22 cellular contexts compared by ENCODE assay signal in the genomic region with DNA sequence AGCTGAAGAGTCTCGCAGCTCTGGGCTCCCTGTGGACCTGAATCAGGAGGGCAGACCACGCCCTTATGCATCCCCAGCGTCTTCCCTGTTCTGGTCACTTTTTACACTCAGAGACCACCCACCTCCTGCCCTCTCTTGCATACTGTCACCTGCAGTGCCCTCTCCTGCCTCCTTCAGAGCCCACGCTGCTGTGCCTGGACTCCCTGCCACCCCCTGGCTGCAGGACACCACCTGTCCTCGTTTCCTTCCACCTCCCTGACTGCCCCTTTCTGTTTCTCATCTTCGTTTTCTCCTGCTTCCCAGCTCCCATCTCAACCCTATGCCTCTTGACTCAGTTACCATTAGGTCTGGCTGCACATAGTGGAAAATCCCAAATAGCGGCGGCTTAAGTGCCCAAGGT. TPM values are rescaled to one million over a fixed set of nuclear protein-coding genes. Genes with fewer than 3 reads are reported as not detected.
A peak's percentile ranks its signal among the peaks of the same experiment; 100 is the strongest.
DNase-seq lines count a peak whose midpoint lies in the region; ATAC-seq and TF ChIP-seq lines count a peak whose summit lies in the region.
"Had no signal": no experiment of that assay in that cellular context is flagged by ENCODE, and none has a peak within 500 bp of the region (broad histone marks: within the 10 kb centered on the region; RNA-seq: fewer than 3 reads in every experiment).

No MANE protein-coding gene starts in this region.

- H3K79me2 ChIP-seq in HCT116 (ENCODE audit: insufficient read depth, low read length), result no peaks in the 10 kb centered on the region

- BruUV-seq in HCT116 (replicated peaks; lab: Mats Ljungman, UMichigan) (no TSS peak), IMR-90 (replicated peaks; lab: Mats Ljungman, UMichigan) (no TSS peak)

- ATAC-seq in HCT116 (no peak), IMR-90 (ENCODE audit: low read depth) (no peak), GM21367 (IDR thresholded peaks at IDR 0.05; ENCODE audit: unreplicated experiment) (no peak)

- H3K4me2 ChIP-seq in HCT116 (ENCODE audit: low read length) (no peak overlapping the region), IMR-90 (ENCODE audit: low read depth, low read length) (no peak overlapping the region)

- H3K4ac ChIP-seq in IMR-90 (ENCODE audit: low read depth, low read length), result no peak overlapping the region

- CTCF ChIA-PET in HCT116 (lab: Charles Lee) (no interaction called here), IMR-90 (lab: Yijun Ruan, JAX) (interaction anchor here (0.5 to 2.4 kb wide), 2 partner anchors 24 to 341 kb away, joined by 3 to 8 read pairs; no protein-coding TSS in a partner anchor)

- no peaks in the 10 kb centered on the region for H3K9me3 ChIP-seq in HCT116 (ENCODE audit: control insufficient read depth in 1 of 2, insufficient read depth in 1 of 2, low read depth in 1 of 2, low read length in 2 of 2)
- peaks cover 2% of the 10 kb centered on the region; the same call in 1 of the 2 replicates for H3K9me3 ChIP-seq in IMR-90 (ENCODE audit: control insufficient read depth, insufficient read depth, low read length)
- H3K9me3 ChIP-seq in neutrophil, result no peaks in the 10 kb centered on the region
- no peaks in the 10 kb centered on the region for H3K9me3 ChIP-seq in HAP-1
- H3K9me3 ChIP-seq: BE2C had no signal

- peaks cover 46% of the 10 kb centered on the region for H3K4me1 Mint-ChIP-seq in dendritic cell treated with granulocyte-macrophage colony-stimulating factor and Interleukin-4, amounts not matched to agents 40 ng/mL and 50 ng/mL, for 4 days (ENCODE audit: low read depth)
- H3K4me1 Mint-ChIP-seq in glutamatergic neuron (ENCODE audit: low read depth, unreplicated experiment), result peaks cover 15% of the 10 kb centered on the region
- H3K4me1 Mint-ChIP-seq: CD8-positive, alpha-beta memory T cell; IgD-negative memory B cell had no signal

- H2AK5ac ChIP-seq in IMR-90 (ENCODE audit: low read depth, low read length), result no peak overlapping the region

- TF ChIP-seq POLR2A in HCT116 (IDR thresholded peaks at IDR 0.05; ENCODE audit: borderline replicate concordance, extremely low read depth, insufficient read depth, insufficient read length) (no peak), IMR-90 (IDR thresholded peaks at IDR 0.05; ENCODE audit: low read depth, low read length) (no peak)

- no peak overlapping the region for H3K14ac ChIP-seq in IMR-90 (replicated peaks; ENCODE audit: low read depth, low read length)

- no peak overlapping the region for H3K4me3 Mint-ChIP-seq in dendritic cell treated with granulocyte-macrophage colony-stimulating factor and Interleukin-4, amounts not matched to agents 40 ng/mL and 50 ng/mL, for 4 days
- H3K4me3 Mint-ChIP-seq in glutamatergic neuron (ENCODE audit: unreplicated experiment), result no peak overlapping the region
- H3K4me3 Mint-ChIP-seq: CD4-positive, CD25-positive, alpha-beta regulatory T cell; CD8-positive, alpha-beta memory T cell had no signal

- H3K9me3 Mint-ChIP-seq in dendritic cell treated with granulocyte-macrophage colony-stimulating factor and Interleukin-4, amounts not matched to agents 40 ng/mL and 50 ng/mL, for 4 days, result no peaks in the 10 kb centered on the region
- peaks cover 3% of the 10 kb centered on the region for H3K9me3 Mint-ChIP-seq in glutamatergic neuron (ENCODE audit: unreplicated experiment)

- H3K36me3 ChIP-seq in HCT116 (ENCODE audit: control insufficient read depth in 1 of 2, insufficient read depth in 2 of 2, low read length in 2 of 2) (no peaks in the 10 kb centered on the region), IMR-90 (ENCODE audit: control insufficient read depth, insufficient read depth, low read length) (no peaks in the 10 kb centered on the region), neutrophil (no peaks in the 10 kb centered on the region), HAP-1 (replicated peaks) (no peaks in the 10 kb centered on the region)
- H3K36me3 ChIP-seq: BE2C had no signal

- no peak overlapping the region for H4K8ac ChIP-seq in IMR-90 (ENCODE audit: low read depth in 2 of 2, low read length in 2 of 2)

- in situ Hi-C loops in IMR-90 (cut with MboI; ENCODE audit: low sequenced_read_pairs) (loop anchor here (25.0 kb wide), 1 partner anchor 476 kb away; no protein-coding TSS in a partner anchor), HAP-1 (cut with MboI; ENCODE audit: low sequenced_read_pairs) (no loop called here)

- H2AK9ac ChIP-seq in IMR-90 (replicated peaks; ENCODE audit: low read depth, low read length, poor library complexity), result peak overlapping the region; percentile 19

- H2BK120ac ChIP-seq in IMR-90 (ENCODE audit: low read depth, low read length), result no peak overlapping the region

- no peaks in the 10 kb centered on the region for H3K36me3 Mint-ChIP-seq in dendritic cell treated with granulocyte-macrophage colony-stimulating factor and Interleukin-4, amounts not matched to agents 40 ng/mL and 50 ng/mL, for 4 days (ENCODE audit: low read depth)
- H3K36me3 Mint-ChIP-seq in glutamatergic neuron (ENCODE audit: unreplicated experiment), result no peaks in the 10 kb centered on the region
- H3K36me3 Mint-ChIP-seq: CD4-positive, CD25-positive, alpha-beta regulatory T cell; IgD-negative memory B cell had no signal

- H3K79me1 ChIP-seq in IMR-90 (ENCODE audit: low read depth in 1 of 2, low read length in 2 of 2), result no peaks in the 10 kb centered on the region

- POLR2A ChIA-PET in HCT116 (lab: Charles Lee) (no interaction called here), IMR-90 (lab: Charles Lee; ENCODE audit: unreplicated experiment) (no interaction called here)

- H4K5ac ChIP-seq in IMR-90 (ENCODE audit: low read depth, low read length), result no peak overlapping the region

- no peak overlapping the region for H3K23ac ChIP-seq in IMR-90 (ENCODE audit: low read depth, low read length)

- TF ChIP-seq RAD21 in HCT116 (IDR thresholded peaks at IDR 0.05; ENCODE audit: low read depth) (no peak), IMR-90 (IDR thresholded peaks at IDR 0.05; ENCODE audit: low read length) (no peak)

- 72% methylated on average over 5 of the region's 8 CpGs; no CpG with 5 or more reads in 1 of the 2 experiments for WGBS in IMR-90 (ENCODE audit: extremely low coverage in 2 of 2, insufficient read length in 1 of 2), 2 experiments

- no peak for DNase-seq in HCT116 (ENCODE audit: low read depth, low spot score)
- DNase-seq in IMR-90, result no peak
- no peak for DNase-seq in glutamatergic neuron
- DNase-seq in HAP-1 (ENCODE audit: low spot score in 2 of 2), result no peak
- no peak for DNase-seq in NCI-H1417 (lab: John Stamatoyannopoulos, UW)
- DNase-seq: ACHN; BE2C; C1 segment of cervical spinal cord; CD4-positive, CD25-positive, alpha-beta regulatory T cell; CD8-positive, alpha-beta memory T cell; COR-L47; DMS 273 treated with DMSO at 0.1 percent for 48 hours; DMS53; GOT3; HCEC 1CT; Karpas-422; KBM-7 had no signal

- peak; percentile 10 to 21 (median 11); a peak in 1 of 6 replicates for TF ChIP-seq CTCF in HCT116 (IDR thresholded peaks at IDR 0.05 in 2 of 3, conservative IDR thresholded peaks at IDR 0.05 in 1 of 3; ENCODE audit: borderline replicate concordance in 1 of 3, insufficient read depth in 1 of 3, low read depth in 2 of 3, low read length in 2 of 3)
- TF ChIP-seq CTCF in IMR-90 (conservative IDR thresholded peaks at IDR 0.05; ENCODE audit: low read depth, low read length), result no peak
- TF ChIP-seq CTCF in neutrophil (IDR thresholded peaks at IDR 0.05), result no peak
- no peak for TF ChIP-seq CTCF in glutamatergic neuron (IDR thresholded peaks at IDR 0.05; ENCODE audit: partially characterized antibody, unreplicated experiment)

- H2BK5ac ChIP-seq in IMR-90 (ENCODE audit: low read depth, low read length, poor library complexity, severe bottlenecking), result no peak overlapping the region

- dilution Hi-C loops in IMR-90 (cut with HindIII; ENCODE audit: low sequenced_read_pairs, unreplicated experiment), result no loop called here

- no peak overlapping the region for H4K91ac ChIP-seq in IMR-90 (ENCODE audit: insufficient read depth, low read depth, low read length)

- no peak overlapping the region for H2BK20ac ChIP-seq in IMR-90 (ENCODE audit: low read depth, low read length)

- H3K9ac ChIP-seq in HCT116 (ENCODE audit: low read length) (no peak overlapping the region), IMR-90 (ENCODE audit: low read depth, low read length) (no peak overlapping the region)

- no peak overlapping the region for H3K18ac ChIP-seq in IMR-90 (ENCODE audit: low read depth, low read length)

- H3K4me1 ChIP-seq in HCT116 (ENCODE audit: control insufficient read depth in 1 of 2, insufficient read depth in 2 of 2, low read length in 2 of 2) (no peaks in the 10 kb centered on the region), IMR-90 (ENCODE audit: control insufficient read depth, insufficient read depth, low read length) (peaks cover 1% of the 10 kb centered on the region; the same call in 1 of the 2 replicates), neutrophil (ENCODE audit: control insufficient read depth in 1 of 2, insufficient read depth in 1 of 2, low read depth in 1 of 2, low read length in 1 of 2) (peaks cover 51 to 53% of the 10 kb centered on the region in 2 experiments), HAP-1 (no peaks in the 10 kb centered on the region)
- H3K4me1 ChIP-seq: BE2C had no signal

- no peaks in the 10 kb centered on the region for H4K20me1 ChIP-seq in HCT116 (ENCODE audit: insufficient read depth)
- H4K20me1 ChIP-seq in IMR-90 (ENCODE audit: insufficient read depth, low read length), result no peaks in the 10 kb centered on the region

- no peak overlapping the region for H2BK15ac ChIP-seq in IMR-90 (ENCODE audit: low read depth, low read length)

- intact Hi-C loops in HCT116 (cut with micrococcal nuclease), result no loop called here
- intact Hi-C loops in IMR-90 (cut with micrococcal nuclease), result no loop called here
- intact Hi-C loops in dendritic cell treated with granulocyte-macrophage colony-stimulating factor and Interleukin-4, amounts not matched to agents 40 ng/mL and 50 ng/mL, for 4 days (cut with micrococcal nuclease), result no loop called here

- H2AFZ ChIP-seq in HCT116 (ENCODE audit: low read depth, low read length, poor library complexity, severe bottlenecking) (no peak overlapping the region), IMR-90 (replicated peaks; ENCODE audit: low read length, poor library complexity) (no peak overlapping the region)

- RAD21 ChIA-PET in HCT116 (lab: Charles Lee; ENCODE audit: low non-redundant PET in 1 of 2, low total read pairs in 2 of 2, uncharacterized antibody in 2 of 2, unreplicated experiment in 2 of 2), result no interaction called here

- H3K56ac ChIP-seq in IMR-90 (ENCODE audit: extremely low read depth, insufficient read depth, low read length), result no peak overlapping the region

- peak overlapping the region; percentile 21 for H3K27ac Mint-ChIP-seq in dendritic cell treated with granulocyte-macrophage colony-stimulating factor and Interleukin-4, amounts not matched to agents 40 ng/mL and 50 ng/mL, for 4 days
- no peak overlapping the region for H3K27ac Mint-ChIP-seq in glutamatergic neuron (ENCODE audit: unreplicated experiment)
- H3K27ac Mint-ChIP-seq: CD4-positive, CD25-positive, alpha-beta regulatory T cell; CD8-positive, alpha-beta memory T cell; IgD-negative memory B cell had no signal

- H3K4me3 ChIP-seq in HCT116 (replicated peaks in 1 of 2; ENCODE audit: low read depth in 1 of 2, low read length in 2 of 2), result no peak overlapping the region
- no peak overlapping the region for H3K4me3 ChIP-seq in IMR-90 (ENCODE audit: insufficient read depth, low read depth, low read length)
- H3K4me3 ChIP-seq in neutrophil (ENCODE audit: low read depth in 1 of 2, low read length in 1 of 2), result no peak overlapping the region
- H3K4me3 ChIP-seq in HAP-1, result no peak overlapping the region

- no peak overlapping the region for H3K27ac ChIP-seq in HCT116 (ENCODE audit: low read depth, low read length)
- no peak overlapping the region for H3K27ac ChIP-seq in IMR-90 (ENCODE audit: insufficient read depth, low read length)
- peak overlapping the region; percentile 84 for H3K27ac ChIP-seq in neutrophil

- H3K27me3 ChIP-seq in HCT116 (ENCODE audit: insufficient read depth, low read length) (no peaks in the 10 kb centered on the region), IMR-90 (ENCODE audit: control insufficient read depth, insufficient read depth, low read length) (peaks cover 69% of the 10 kb centered on the region), neutrophil (peaks cover 1% of the 10 kb centered on the region), HAP-1 (ENCODE audit: low read depth) (no peaks in the 10 kb centered on the region; the same call in 1 of the 2 replicates)
- H3K27me3 ChIP-seq: BE2C had no signal

- H3K9me1 ChIP-seq in IMR-90 (ENCODE audit: insufficient read depth, low read length), result no peaks in the 10 kb centered on the region

- H3K9me2 ChIP-seq in HCT116 (ENCODE audit: insufficient read depth), result no peaks in the 10 kb centered on the region

- H3K27me3 Mint-ChIP-seq in dendritic cell treated with granulocyte-macrophage colony-stimulating factor and Interleukin-4, amounts not matched to agents 40 ng/mL and 50 ng/mL, for 4 days, result peaks cover 26% of the 10 kb centered on the region
- peaks cover 4% of the 10 kb centered on the region for H3K27me3 Mint-ChIP-seq in glutamatergic neuron (ENCODE audit: unreplicated experiment)

RNA-seq across cellular contexts. Expression of gene INHBB, which starts 9.2 kb away (rescaled TPM):
- total RNA-seq in HCT116 (2021; ENCODE audit: unreplicated experiment) (0.27 TPM), IMR-90 (2012; rRNA removed) (0.18 and 0.28 TPM in 2 replicates), glutamatergic neuron (ENCODE audit: unreplicated experiment) (0.34 TPM)
- 0.26 TPM in 2 replicates for polyA plus RNA-seq in HCT116 (2012)
- 0.92 and 1.0 TPM in 2 replicates for polyA plus RNA-seq in IMR-90 (2012; rRNA removed)
- 0.61 and 2.2 TPM in 2 replicates for polyA plus RNA-seq in IMR-90 (2012; cell fraction: cytosol; rRNA removed)
- polyA plus RNA-seq in IMR-90 (2012; cell fraction: nucleus; rRNA removed; ENCODE audit: low replicate concordance), result 1.1 and 1.2 TPM in 2 replicates
- total RNA-seq: CD4-positive, CD25-positive, alpha-beta regulatory T cell; CD8-positive, alpha-beta memory T cell; HT-29 had no signal
- polyA plus RNA-seq: CD4-positive, CD25-positive, alpha-beta regulatory T cell; CD8-positive, alpha-beta memory T cell; IgD-negative memory B cell had no signal

Comparison
In these comparisons a context has a peak if more than half of its experiments do, and no peak if none do; other contexts are left out.
1. CTCF ChIP-seq: peak in HCT116 (3 of 3); none in IMR-90 (single experiment), neutrophil (single experiment) and glutamatergic neuron (single experiment).